1 cellular context compared by ENCODE assay signal in genomic region chr17:73292031-73292531, GRCh38.
TF ChIP-seq lines count a peak whose summit lies in the region.

No MANE protein-coding gene starts in this region.

TF ChIP-seq in IMR-90, 13 proteins besides CTCF, POLR2A, EP300 and RAD21:
- TF ChIP-seq MAFK (IDR thresholded peaks at IDR 0.05; ENCODE audit: low read depth, low read length) (no peak), BHLHE40 (IDR thresholded peaks at IDR 0.05; ENCODE audit: low read depth, low read length) (peak; percentile 91), RCOR1 (IDR thresholded peaks at IDR 0.05; ENCODE audit: insufficient replicate concordance, low read length) (no peak), ELK1 (IDR thresholded peaks at IDR 0.05; ENCODE audit: borderline replicate concordance, low read depth, low read length) (no peak), RFX5 (IDR thresholded peaks at IDR 0.05; ENCODE audit: low read depth, low read length) (no peak), CEBPB (IDR thresholded peaks at IDR 0.05; ENCODE audit: low read depth, low read length) (no peak), MAZ (IDR thresholded peaks at IDR 0.05; ENCODE audit: borderline replicate concordance, low read depth, low read length) (0 out of 2 replicates have a peak, but pooled peaks have one; percentile 27), CHD1 (IDR thresholded peaks at IDR 0.05; ENCODE audit: low read depth, low read length) (no peak), SMC3 (IDR thresholded peaks at IDR 0.05; ENCODE audit: low read depth, low read length) (no peak), NFE2L2 (IDR thresholded peaks at IDR 0.05; ENCODE audit: low read depth, low read length) (no peak), FOS (IDR thresholded peaks at IDR 0.05; ENCODE audit: low read depth, low read length) (no peak), MXI1 (IDR thresholded peaks at IDR 0.05; ENCODE audit: borderline replicate concordance, low read depth, low read length) (0 out of 2 replicates have a peak, but pooled peaks have one; percentile 52)
- TF ChIP-seq, protein P1, sequence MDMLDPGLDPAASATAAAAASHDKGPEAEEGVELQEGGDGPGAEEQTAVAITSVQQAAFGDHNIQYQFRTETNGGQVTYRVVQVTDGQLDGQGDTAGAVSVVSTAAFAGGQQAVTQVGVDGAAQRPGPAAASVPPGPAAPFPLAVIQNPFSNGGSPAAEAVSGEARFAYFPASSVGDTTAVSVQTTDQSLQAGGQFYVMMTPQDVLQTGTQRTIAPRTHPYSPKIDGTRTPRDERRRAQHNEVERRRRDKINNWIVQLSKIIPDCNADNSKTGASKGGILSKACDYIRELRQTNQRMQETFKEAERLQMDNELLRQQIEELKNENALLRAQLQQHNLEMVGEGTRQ (IDR thresholded peaks at IDR 0.05; ENCODE audit: low read depth, low read length), result peak; percentile 29; the same call in 1 of the 2 replicates
